In genomic region chr2:98454073-98454472, GRCh38 we compare ENCODE assay signal across 1 cellular context.
TF ChIP-seq lines count a peak whose summit lies in the region.

No MANE protein-coding gene starts in this region.

TF ChIP-seq in SK-N-SH, 30 proteins besides CTCF, POLR2A, EP300 and RAD21 (continued from another document):
- TF ChIP-seq USF2 (IDR thresholded peaks at IDR 0.05; ENCODE audit: borderline replicate concordance, low read depth, low read length) (no peak), RXRA (IDR thresholded peaks at IDR 0.05; ENCODE audit: borderline replicate concordance, low read depth) (no peak), YY1 (IDR thresholded peaks at IDR 0.05; ENCODE audit: low read depth) (no peak), TCF12 (IDR thresholded peaks at IDR 0.05) (peak; percentile 94)
- TF ChIP-seq, protein P1, sequence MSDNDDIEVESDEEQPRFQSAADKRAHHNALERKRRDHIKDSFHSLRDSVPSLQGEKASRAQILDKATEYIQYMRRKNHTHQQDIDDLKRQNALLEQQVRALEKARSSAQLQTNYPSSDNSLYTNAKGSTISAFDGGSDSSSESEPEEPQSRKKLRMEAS (IDR thresholded peaks at IDR 0.05; ENCODE audit: low read depth) = no peak
